In genomic region chr14:100486025-100486828, GRCh38 we compare ENCODE assay signal across 8 cellular contexts.
DNase-seq lines count a peak whose midpoint lies in the region; ATAC-seq and TF ChIP-seq lines count a peak whose summit lies in the region.

No MANE protein-coding gene starts in this region.

- H3K9me3 ChIP-seq in OCI-LY7 (ENCODE audit: low read length) (no peaks in the 10 kb centered on the region), skeletal muscle satellite cell (replicated peaks; ENCODE audit: low read length) (no peaks in the 10 kb centered on the region)

- H3K4me3 ChIP-seq in OCI-LY7 (ENCODE audit: low read depth, low read length, poor library complexity, severe bottlenecking) (no peak overlapping the region), skeletal muscle satellite cell (ENCODE audit: low read length) (no peak overlapping the region)

- H3K36me3 ChIP-seq in OCI-LY7 (ENCODE audit: insufficient read depth, low read length) (no peaks in the 10 kb centered on the region), skeletal muscle satellite cell (ENCODE audit: insufficient read depth, low read length) (no peaks in the 10 kb centered on the region)

- H3K27ac ChIP-seq in OCI-LY7 (ENCODE audit: low read depth, low read length, poor library complexity, severe bottlenecking): no peak overlapping the region

- BruUV-seq in OCI-LY7 (replicated peaks; lab: Mats Ljungman, UMichigan): no TSS peak

- H3K27me3 ChIP-seq in skeletal muscle satellite cell (ENCODE audit: control insufficient read depth, insufficient read depth, low read length): no peaks in the 10 kb centered on the region

- intact Hi-C loops in OCI-LY7 (cut with micrococcal nuclease; ENCODE audit: unreplicated experiment): no loop called here

- CTCF ChIA-PET in OCI-LY7 (lab: Charles Lee; ENCODE audit: unreplicated experiment): no interaction called here

- no peak overlapping the region for H3K4me3 Mint-ChIP-seq in activated T-cell treated with anti-CD3 and anti-CD28 coated beads, Interleukin-2, amount 50 U/mL, for 24 hours

- H3K27me3 Mint-ChIP-seq in activated T-cell treated with anti-CD3 and anti-CD28 coated beads, Interleukin-2, amount 50 U/mL, for 24 hours: no peaks in the 10 kb centered on the region

- H3K9me2 ChIP-seq in OCI-LY7 (ENCODE audit: insufficient read depth, low read length): no peaks in the 10 kb centered on the region

- no peak overlapping the region for H3K27ac Mint-ChIP-seq in activated T-cell treated with anti-CD3 and anti-CD28 coated beads, Interleukin-2, amount 50 U/mL, for 24 hours

- no peaks in the 10 kb centered on the region for H4K20me1 ChIP-seq in OCI-LY7 (ENCODE audit: insufficient read depth, low read length)

- no peak overlapping the region for H2AFZ ChIP-seq in OCI-LY7 (ENCODE audit: low read length)

- no peak for TF ChIP-seq CTCF in AG09319 (IDR thresholded peaks at IDR 0.05; ENCODE audit: low read depth, low read length)
- TF ChIP-seq CTCF in OCI-LY7 (conservative IDR thresholded peaks at IDR 0.05; ENCODE audit: low read length): no peak

- no peak overlapping the region for H3K9ac ChIP-seq in skeletal muscle satellite cell (ENCODE audit: low read depth, low read length)

- ATAC-seq in GM19023 (IDR thresholded peaks at IDR 0.05; ENCODE audit: unreplicated experiment): peak; percentile 62
- ATAC-seq in HG03457 (IDR thresholded peaks at IDR 0.05; ENCODE audit: unreplicated experiment): peak; percentile 62

- H3K4me1 ChIP-seq in OCI-LY7 (ENCODE audit: insufficient read depth, low read length, poor library complexity, severe bottlenecking) (no peaks in the 10 kb centered on the region), skeletal muscle satellite cell (ENCODE audit: control insufficient read depth, insufficient read depth, low read length) (peaks cover 11% of the 10 kb centered on the region)

- POLR2A ChIA-PET in OCI-LY7 (lab: Charles Lee): interaction anchor here (1.1 kb wide), 1 partner anchor 11 kb away, joined by 3 read pairs; no protein-coding TSS in a partner anchor

- H3K4me1 Mint-ChIP-seq in activated T-cell treated with anti-CD3 and anti-CD28 coated beads, Interleukin-2, amount 50 U/mL, for 24 hours (ENCODE audit: low read depth): peaks cover 25% of the 10 kb centered on the region

- DNase-seq in AG09319 (ENCODE audit: extremely low read depth, low read depth) (peak; percentile 85), OCI-LY7 (ENCODE audit: low spot score) (peak; percentile 56), germinal center (ENCODE audit: low spot score) (peak; percentile 66), NCI-H1048 (lab: John Stamatoyannopoulos, UW) (no peak)
- DNase-seq in activated T-cell treated with anti-CD3 and anti-CD28 coated beads, Interleukin-2, amount 50 U/mL, for 24 hours: peak; percentile 63

- H3K9me3 Mint-ChIP-seq in activated T-cell treated with anti-CD3 and anti-CD28 coated beads, Interleukin-2, amount 50 U/mL, for 24 hours: no peaks in the 10 kb centered on the region

- peaks cover 20% of the 10 kb centered on the region for H3K36me3 Mint-ChIP-seq in activated T-cell treated with anti-CD3 and anti-CD28 coated beads, Interleukin-2, amount 50 U/mL, for 24 hours (ENCODE audit: low read depth)

- no peaks in the 10 kb centered on the region for H3K79me2 ChIP-seq in OCI-LY7 (ENCODE audit: insufficient read depth, low read depth, low read length)

- H3K4me2 ChIP-seq in OCI-LY7 (ENCODE audit: low read length) (no peak overlapping the region), skeletal muscle satellite cell (ENCODE audit: low read length) (peak overlapping the region; percentile 31)
